ENCODE assay signal across 1 cellular context in genomic region chr2:71882949-71883472, GRCh38.
TF ChIP-seq lines count a peak whose summit lies in the region.

No MANE protein-coding gene starts in this region.

TF ChIP-seq in HepG2, 621 proteins besides CTCF, POLR2A, EP300 and RAD21 (continued from another document and continues in another):
- TF ChIP-seq, protein P1, sequence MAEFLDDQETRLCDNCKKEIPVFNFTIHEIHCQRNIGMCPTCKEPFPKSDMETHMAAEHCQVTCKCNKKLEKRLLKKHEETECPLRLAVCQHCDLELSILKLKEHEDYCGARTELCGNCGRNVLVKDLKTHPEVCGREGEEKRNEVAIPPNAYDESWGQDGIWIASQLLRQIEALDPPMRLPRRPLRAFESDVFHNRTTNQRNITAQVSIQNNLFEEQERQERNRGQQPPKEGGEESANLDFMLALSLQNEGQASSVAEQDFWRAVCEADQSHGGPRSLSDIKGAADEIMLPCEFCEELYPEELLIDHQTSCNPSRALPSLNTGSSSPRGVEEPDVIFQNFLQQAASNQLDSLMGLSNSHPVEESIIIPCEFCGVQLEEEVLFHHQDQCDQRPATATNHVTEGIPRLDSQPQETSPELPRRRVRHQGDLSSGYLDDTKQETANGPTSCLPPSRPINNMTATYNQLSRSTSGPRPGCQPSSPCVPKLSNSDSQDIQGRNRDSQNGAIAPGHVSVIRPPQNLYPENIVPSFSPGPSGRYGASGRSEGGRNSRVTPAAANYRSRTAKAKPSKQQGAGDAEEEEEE (CRISPR knock-in tag; IDR thresholded peaks at IDR 0.05; ENCODE audit: borderline replicate concordance): peak; percentile 66; the same call in 1 of the 2 replicates
- TF ChIP-seq STAT5B (CRISPR knock-in tag; IDR thresholded peaks at IDR 0.05) (peak; percentile 11; the same call in 1 of the 2 replicates), ZNF724P (CRISPR knock-in tag; IDR thresholded peaks at IDR 0.05; ENCODE audit: borderline replicate concordance) (peak; percentile 82; the same call in 1 of the 2 replicates), ZNF530 (CRISPR knock-in tag; IDR thresholded peaks at IDR 0.05; ENCODE audit: low read depth) (no peak), HOXA3 (CRISPR knock-in tag; IDR thresholded peaks at IDR 0.05) (peak; percentile 85), SP1 (IDR thresholded peaks at IDR 0.05) (no peak), SP1 (CRISPR knock-in tag; IDR thresholded peaks at IDR 0.05) (peak; percentile 40; the same call in 1 of the 2 replicates), TP53 (CRISPR knock-in tag; conservative IDR thresholded peaks at IDR 0.05) (peak; percentile 45; the same call in 1 of the 2 replicates), PLRG1 (conservative IDR thresholded peaks at IDR 0.05) (no peak), ZNF564 (CRISPR knock-in tag; IDR thresholded peaks at IDR 0.05) (peak; percentile 83; the same call in 1 of the 2 replicates), ZBTB3 (CRISPR knock-in tag; IDR thresholded peaks at IDR 0.05; ENCODE audit: borderline replicate concordance, low read depth) (no peak), ZNF619 (CRISPR knock-in tag; IDR thresholded peaks at IDR 0.05) (no peak), ZNF816 (CRISPR knock-in tag; IDR thresholded peaks at IDR 0.05; ENCODE audit: borderline replicate concordance) (peak; percentile 71; the same call in 1 of the 2 replicates), ZFP82 (CRISPR knock-in tag; IDR thresholded peaks at IDR 0.05; ENCODE audit: borderline replicate concordance) (no peak), CC2D1A (CRISPR knock-in tag; IDR thresholded peaks at IDR 0.05) (0 out of 2 replicates have a peak, but pooled peaks have one; percentile 72), DMAP1 (CRISPR knock-in tag; IDR thresholded peaks at IDR 0.05) (no peak), ZKSCAN5 (CRISPR knock-in tag; IDR thresholded peaks at IDR 0.05) (peak; percentile 79), SRSF4 (IDR thresholded peaks at IDR 0.05; ENCODE audit: low read depth, low read length, poor library complexity, severe bottlenecking) (no peak), PBX2 (CRISPR knock-in tag; IDR thresholded peaks at IDR 0.05) (no peak), STAG1 (CRISPR knock-in tag; IDR thresholded peaks at IDR 0.05) (no peak), MXD3 (CRISPR knock-in tag; IDR thresholded peaks at IDR 0.05) (0 out of 2 replicates have a peak, but pooled peaks have one; percentile 44), ZNF354B (CRISPR knock-in tag; IDR thresholded peaks at IDR 0.05) (no peak), ZNF788 (CRISPR knock-in tag; IDR thresholded peaks at IDR 0.05; ENCODE audit: borderline replicate concordance) (peak; percentile 97; the same call in 1 of the 2 replicates), NCOA5 (CRISPR knock-in tag; IDR thresholded peaks at IDR 0.05) (no peak), ZNF883 (CRISPR knock-in tag; IDR thresholded peaks at IDR 0.05; ENCODE audit: not compliant biosample characterization) (peak; percentile 77), IRF2 (CRISPR knock-in tag; IDR thresholded peaks at IDR 0.05) (peak; percentile 92), EED (CRISPR knock-in tag; IDR thresholded peaks at IDR 0.05) (no peak), BRD4 (CRISPR knock-in tag; IDR thresholded peaks at IDR 0.05) (0 out of 2 replicates have a peak, but pooled peaks have one; percentile 53), GABPB1 (CRISPR knock-in tag; IDR thresholded peaks at IDR 0.05) (peak; percentile 94), ZNF841 (CRISPR knock-in tag; IDR thresholded peaks at IDR 0.05; ENCODE audit: borderline replicate concordance) (no peak), ZNF343 (CRISPR knock-in tag; IDR thresholded peaks at IDR 0.05) (no peak), DR1 (CRISPR knock-in tag; IDR thresholded peaks at IDR 0.05) (no peak; the same call in 1 of the 2 replicates), RORA (CRISPR knock-in tag; IDR thresholded peaks at IDR 0.05) (no peak), PAX8 (CRISPR knock-in tag; IDR thresholded peaks at IDR 0.05; ENCODE audit: borderline replicate concordance) (no peak), ZNF329 (CRISPR knock-in tag; IDR thresholded peaks at IDR 0.05; ENCODE audit: low read depth) (no peak), ARID2 (CRISPR knock-in tag; IDR thresholded peaks at IDR 0.05; ENCODE audit: borderline replicate concordance) (no peak), NCOR1 (IDR thresholded peaks at IDR 0.05; ENCODE audit: borderline replicate concordance, low read length) (peak; percentile 74; the same call in 1 of the 2 replicates), ZNF569 (CRISPR knock-in tag; IDR thresholded peaks at IDR 0.05; ENCODE audit: borderline replicate concordance) (no peak), PCBP2 (optimal IDR thresholded peaks at IDR 0.05; ENCODE audit: low read depth, low read length, poor library complexity, severe bottlenecking) (no peak), HOXA7 (CRISPR knock-in tag; IDR thresholded peaks at IDR 0.05) (no peak)
- TF ChIP-seq, protein P2, sequence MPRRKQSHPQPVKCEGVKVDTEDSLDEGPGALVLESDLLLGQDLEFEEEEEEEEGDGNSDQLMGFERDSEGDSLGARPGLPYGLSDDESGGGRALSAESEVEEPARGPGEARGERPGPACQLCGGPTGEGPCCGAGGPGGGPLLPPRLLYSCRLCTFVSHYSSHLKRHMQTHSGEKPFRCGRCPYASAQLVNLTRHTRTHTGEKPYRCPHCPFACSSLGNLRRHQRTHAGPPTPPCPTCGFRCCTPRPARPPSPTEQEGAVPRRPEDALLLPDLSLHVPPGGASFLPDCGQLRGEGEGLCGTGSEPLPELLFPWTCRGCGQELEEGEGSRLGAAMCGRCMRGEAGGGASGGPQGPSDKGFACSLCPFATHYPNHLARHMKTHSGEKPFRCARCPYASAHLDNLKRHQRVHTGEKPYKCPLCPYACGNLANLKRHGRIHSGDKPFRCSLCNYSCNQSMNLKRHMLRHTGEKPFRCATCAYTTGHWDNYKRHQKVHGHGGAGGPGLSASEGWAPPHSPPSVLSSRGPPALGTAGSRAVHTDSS (CRISPR knock-in tag; conservative IDR thresholded peaks at IDR 0.05): no peak
- TF ChIP-seq, protein P3, sequence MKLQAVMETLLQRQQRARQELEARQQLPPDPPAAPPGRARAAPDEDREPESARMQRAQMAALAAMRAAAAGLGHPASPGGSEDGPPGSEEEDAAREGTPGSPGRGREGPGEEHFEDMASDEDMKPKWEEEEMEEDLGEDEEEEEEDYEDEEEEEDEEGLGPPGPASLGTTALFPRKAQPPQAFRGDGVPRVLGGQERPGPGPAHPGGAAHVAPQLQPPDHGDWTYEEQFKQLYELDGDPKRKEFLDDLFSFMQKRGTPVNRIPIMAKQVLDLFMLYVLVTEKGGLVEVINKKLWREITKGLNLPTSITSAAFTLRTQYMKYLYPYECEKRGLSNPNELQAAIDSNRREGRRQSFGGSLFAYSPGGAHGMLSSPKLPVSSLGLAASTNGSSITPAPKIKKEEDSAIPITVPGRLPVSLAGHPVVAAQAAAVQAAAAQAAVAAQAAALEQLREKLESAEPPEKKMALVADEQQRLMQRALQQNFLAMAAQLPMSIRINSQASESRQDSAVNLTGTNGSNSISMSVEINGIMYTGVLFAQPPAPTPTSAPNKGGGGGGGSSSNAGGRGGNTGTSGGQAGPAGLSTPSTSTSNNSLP (IDR thresholded peaks at IDR 0.05; ENCODE audit: low read depth, low read length): peak; percentile 76
- TF ChIP-seq, protein P4, sequence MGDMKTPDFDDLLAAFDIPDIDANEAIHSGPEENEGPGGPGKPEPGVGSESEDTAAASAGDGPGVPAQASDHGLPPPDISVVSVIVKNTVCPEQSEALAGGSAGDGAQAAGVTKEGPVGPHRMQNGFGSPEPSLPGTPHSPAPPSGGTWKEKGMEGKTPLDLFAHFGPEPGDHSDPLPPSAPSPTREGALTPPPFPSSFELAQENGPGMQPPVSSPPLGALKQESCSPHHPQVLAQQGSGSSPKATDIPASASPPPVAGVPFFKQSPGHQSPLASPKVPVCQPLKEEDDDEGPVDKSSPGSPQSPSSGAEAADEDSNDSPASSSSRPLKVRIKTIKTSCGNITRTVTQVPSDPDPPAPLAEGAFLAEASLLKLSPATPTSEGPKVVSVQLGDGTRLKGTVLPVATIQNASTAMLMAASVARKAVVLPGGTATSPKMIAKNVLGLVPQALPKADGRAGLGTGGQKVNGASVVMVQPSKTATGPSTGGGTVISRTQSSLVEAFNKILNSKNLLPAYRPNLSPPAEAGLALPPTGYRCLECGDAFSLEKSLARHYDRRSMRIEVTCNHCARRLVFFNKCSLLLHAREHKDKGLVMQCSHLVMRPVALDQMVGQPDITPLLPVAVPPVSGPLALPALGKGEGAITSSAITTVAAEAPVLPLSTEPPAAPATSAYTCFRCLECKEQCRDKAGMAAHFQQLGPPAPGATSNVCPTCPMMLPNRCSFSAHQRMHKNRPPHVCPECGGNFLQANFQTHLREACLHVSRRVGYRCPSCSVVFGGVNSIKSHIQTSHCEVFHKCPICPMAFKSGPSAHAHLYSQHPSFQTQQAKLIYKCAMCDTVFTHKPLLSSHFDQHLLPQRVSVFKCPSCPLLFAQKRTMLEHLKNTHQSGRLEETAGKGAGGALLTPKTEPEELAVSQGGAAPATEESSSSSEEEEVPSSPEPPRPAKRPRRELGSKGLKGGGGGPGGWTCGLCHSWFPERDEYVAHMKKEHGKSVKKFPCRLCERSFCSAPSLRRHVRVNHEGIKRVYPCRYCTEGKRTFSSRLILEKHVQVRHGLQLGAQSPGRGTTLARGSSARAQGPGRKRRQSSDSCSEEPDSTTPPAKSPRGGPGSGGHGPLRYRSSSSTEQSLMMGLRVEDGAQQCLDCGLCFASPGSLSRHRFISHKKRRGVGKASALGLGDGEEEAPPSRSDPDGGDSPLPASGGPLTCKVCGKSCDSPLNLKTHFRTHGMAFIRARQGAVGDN (CRISPR knock-in tag; IDR thresholded peaks at IDR 0.05): peak; percentile 86
- TF ChIP-seq, protein P5, sequence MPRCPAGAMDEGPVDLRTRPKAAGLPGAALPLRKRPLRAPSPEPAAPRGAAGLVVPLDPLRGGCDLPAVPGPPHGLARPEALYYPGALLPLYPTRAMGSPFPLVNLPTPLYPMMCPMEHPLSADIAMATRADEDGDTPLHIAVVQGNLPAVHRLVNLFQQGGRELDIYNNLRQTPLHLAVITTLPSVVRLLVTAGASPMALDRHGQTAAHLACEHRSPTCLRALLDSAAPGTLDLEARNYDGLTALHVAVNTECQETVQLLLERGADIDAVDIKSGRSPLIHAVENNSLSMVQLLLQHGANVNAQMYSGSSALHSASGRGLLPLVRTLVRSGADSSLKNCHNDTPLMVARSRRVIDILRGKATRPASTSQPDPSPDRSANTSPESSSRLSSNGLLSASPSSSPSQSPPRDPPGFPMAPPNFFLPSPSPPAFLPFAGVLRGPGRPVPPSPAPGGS (CRISPR knock-in tag; IDR thresholded peaks at IDR 0.05): peak; percentile 80
- TF ChIP-seq, protein P6, sequence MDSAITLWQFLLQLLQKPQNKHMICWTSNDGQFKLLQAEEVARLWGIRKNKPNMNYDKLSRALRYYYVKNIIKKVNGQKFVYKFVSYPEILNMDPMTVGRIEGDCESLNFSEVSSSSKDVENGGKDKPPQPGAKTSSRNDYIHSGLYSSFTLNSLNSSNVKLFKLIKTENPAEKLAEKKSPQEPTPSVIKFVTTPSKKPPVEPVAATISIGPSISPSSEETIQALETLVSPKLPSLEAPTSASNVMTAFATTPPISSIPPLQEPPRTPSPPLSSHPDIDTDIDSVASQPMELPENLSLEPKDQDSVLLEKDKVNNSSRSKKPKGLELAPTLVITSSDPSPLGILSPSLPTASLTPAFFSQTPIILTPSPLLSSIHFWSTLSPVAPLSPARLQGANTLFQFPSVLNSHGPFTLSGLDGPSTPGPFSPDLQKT (CRISPR knock-in tag; IDR thresholded peaks at IDR 0.05; ENCODE audit: borderline replicate concordance): no peak
- TF ChIP-seq, protein P7, sequence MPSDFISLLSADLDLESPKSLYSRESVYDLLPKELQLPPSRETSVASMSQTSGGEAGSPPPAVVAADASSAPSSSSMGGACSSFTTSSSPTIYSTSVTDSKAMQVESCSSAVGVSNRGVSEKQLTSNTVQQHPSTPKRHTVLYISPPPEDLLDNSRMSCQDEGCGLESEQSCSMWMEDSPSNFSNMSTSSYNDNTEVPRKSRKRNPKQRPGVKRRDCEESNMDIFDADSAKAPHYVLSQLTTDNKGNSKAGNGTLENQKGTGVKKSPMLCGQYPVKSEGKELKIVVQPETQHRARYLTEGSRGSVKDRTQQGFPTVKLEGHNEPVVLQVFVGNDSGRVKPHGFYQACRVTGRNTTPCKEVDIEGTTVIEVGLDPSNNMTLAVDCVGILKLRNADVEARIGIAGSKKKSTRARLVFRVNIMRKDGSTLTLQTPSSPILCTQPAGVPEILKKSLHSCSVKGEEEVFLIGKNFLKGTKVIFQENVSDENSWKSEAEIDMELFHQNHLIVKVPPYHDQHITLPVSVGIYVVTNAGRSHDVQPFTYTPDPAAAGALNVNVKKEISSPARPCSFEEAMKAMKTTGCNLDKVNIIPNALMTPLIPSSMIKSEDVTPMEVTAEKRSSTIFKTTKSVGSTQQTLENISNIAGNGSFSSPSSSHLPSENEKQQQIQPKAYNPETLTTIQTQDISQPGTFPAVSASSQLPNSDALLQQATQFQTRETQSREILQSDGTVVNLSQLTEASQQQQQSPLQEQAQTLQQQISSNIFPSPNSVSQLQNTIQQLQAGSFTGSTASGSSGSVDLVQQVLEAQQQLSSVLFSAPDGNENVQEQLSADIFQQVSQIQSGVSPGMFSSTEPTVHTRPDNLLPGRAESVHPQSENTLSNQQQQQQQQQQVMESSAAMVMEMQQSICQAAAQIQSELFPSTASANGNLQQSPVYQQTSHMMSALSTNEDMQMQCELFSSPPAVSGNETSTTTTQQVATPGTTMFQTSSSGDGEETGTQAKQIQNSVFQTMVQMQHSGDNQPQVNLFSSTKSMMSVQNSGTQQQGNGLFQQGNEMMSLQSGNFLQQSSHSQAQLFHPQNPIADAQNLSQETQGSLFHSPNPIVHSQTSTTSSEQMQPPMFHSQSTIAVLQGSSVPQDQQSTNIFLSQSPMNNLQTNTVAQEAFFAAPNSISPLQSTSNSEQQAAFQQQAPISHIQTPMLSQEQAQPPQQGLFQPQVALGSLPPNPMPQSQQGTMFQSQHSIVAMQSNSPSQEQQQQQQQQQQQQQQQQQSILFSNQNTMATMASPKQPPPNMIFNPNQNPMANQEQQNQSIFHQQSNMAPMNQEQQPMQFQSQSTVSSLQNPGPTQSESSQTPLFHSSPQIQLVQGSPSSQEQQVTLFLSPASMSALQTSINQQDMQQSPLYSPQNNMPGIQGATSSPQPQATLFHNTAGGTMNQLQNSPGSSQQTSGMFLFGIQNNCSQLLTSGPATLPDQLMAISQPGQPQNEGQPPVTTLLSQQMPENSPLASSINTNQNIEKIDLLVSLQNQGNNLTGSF (CRISPR knock-in tag; IDR thresholded peaks at IDR 0.05): no peak
